Comparison of ENCODE assay signal across 8 cellular contexts in the genomic region with DNA sequence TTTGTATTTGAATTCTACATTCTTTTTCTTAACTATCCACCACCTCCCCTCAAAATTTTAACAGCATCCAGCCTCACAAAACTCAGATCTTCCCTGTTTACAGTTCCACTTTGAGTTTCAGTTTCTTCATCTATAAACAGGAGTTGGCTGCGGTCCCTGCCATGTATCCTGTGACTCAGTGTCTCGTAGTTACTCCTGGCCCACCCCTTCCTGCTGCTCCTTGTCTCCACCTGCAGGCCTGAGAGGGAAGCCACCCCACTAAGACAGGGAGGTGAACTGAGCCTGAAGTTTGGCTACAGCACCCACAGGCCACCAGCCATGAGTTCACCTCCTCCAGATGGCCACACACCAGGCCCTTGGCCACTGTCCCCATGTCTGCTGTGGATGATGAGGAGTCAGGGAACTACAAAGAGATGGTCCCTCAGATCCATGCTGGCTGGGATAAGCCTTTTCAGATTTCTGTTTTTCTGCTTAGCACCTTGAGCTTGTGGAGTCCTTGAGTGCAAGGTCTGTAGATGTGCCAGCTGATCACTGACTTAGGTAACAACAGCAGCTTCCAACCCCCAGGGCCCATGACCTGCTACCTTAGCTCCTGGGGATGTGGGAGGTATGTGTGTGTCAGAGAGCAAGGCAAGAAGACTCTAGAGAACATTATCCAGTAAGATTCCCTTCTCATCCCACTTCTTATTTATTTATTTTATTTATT. TPM values are rescaled to one million over a fixed set of nuclear protein-coding genes. Genes with fewer than 3 reads are reported as not detected.
DNase-seq lines count a peak whose midpoint lies in the region; ATAC-seq and TF ChIP-seq lines count a peak whose summit lies in the region.

No MANE protein-coding gene starts in this region.

- intact Hi-C loops in testis (cut with DNase I; ENCODE audit: low total_unique reads) = no loop called here

- H3K9ac ChIP-seq in NT2/D1 (ENCODE audit: insufficient read length, low read depth) = no peak overlapping the region

- peak; percentile 32 for ATAC-seq in GM19463 (IDR thresholded peaks at IDR 0.05; ENCODE audit: unreplicated experiment)

- H3K36me3 ChIP-seq in NT2/D1 (ENCODE audit: insufficient read depth, insufficient read length, low read length) = no peaks in the 10 kb centered on the region
- H3K36me3 ChIP-seq in kidney epithelial cell (ENCODE audit: control insufficient read depth, insufficient read depth, low read length) = no peaks in the 10 kb centered on the region
- no peaks in the 10 kb centered on the region for H3K36me3 ChIP-seq in testis (ENCODE audit: low read depth, missing control alignments)

- 66 to 82% methylated on average over 2 of the region's 2 CpGs for WGBS in testis, 2 donors

- no peak for TF ChIP-seq POLR2A in testis (IDR thresholded peaks at IDR 0.05)

- H3K9me3 ChIP-seq in NT2/D1 (ENCODE audit: insufficient read depth, low read length) = peaks cover 3% of the 10 kb centered on the region; the same call in 1 of the 2 replicates
- no peaks in the 10 kb centered on the region for H3K9me3 ChIP-seq in testis

- H3K27ac ChIP-seq in testis = no peak overlapping the region

- DNase-seq in AG09319 (ENCODE audit: extremely low read depth, low read depth) = no peak
- DNase-seq in NT2/D1 (ENCODE audit: low read depth, low spot score) = peak; percentile 5
- DNase-seq in activated effector memory CD4-positive, alpha-beta T cell treated with anti-CD3 and anti-CD28 coated beads, Interleukin-2, amount 50 U/mL, for 16 hours = peak; percentile 77
- DNase-seq in kidney epithelial cell (ENCODE audit: low read depth) = no peak
- DNase-seq in testis = peak; percentile 28
- no peak for DNase-seq in DMS79 treated with DMSO at 0.1 percent for 48 hours (lab: John Stamatoyannopoulos, UW)
- no peak for DNase-seq in hepatic stellate cell (ENCODE audit: low spot score)

- H3K4me1 ChIP-seq in NT2/D1 (ENCODE audit: insufficient read depth, insufficient read length) (no peaks in the 10 kb centered on the region), testis (no peaks in the 10 kb centered on the region)

- H3K27me3 ChIP-seq in NT2/D1 (ENCODE audit: insufficient read depth, insufficient read length) (no peaks in the 10 kb centered on the region), kidney epithelial cell (ENCODE audit: control insufficient read depth, insufficient read depth, low read length) (no peaks in the 10 kb centered on the region), testis (no peaks in the 10 kb centered on the region)

- H3K4me3 ChIP-seq in NT2/D1 (ENCODE audit: insufficient read length, low read depth) (no peak overlapping the region), kidney epithelial cell (ENCODE audit: low read depth, low read length) (no peak overlapping the region), testis (no peak overlapping the region)

- TF ChIP-seq CTCF in AG09319 (IDR thresholded peaks at IDR 0.05; ENCODE audit: low read depth, low read length) (peak; percentile 13), kidney epithelial cell (IDR thresholded peaks at IDR 0.05; ENCODE audit: insufficient read depth, low read length, poor library complexity, severe bottlenecking) (peak; percentile 49), testis (IDR thresholded peaks at IDR 0.05) (no peak)

RNA-seq across cellular contexts. Expression of a gene that starts 37.5 kb away (rescaled TPM):
- total RNA-seq in kidney epithelial cell (not detected in 2 replicates), testis (1 to 10 TPM; 3.2 to 4.5 TPM)
- 3.4 TPM for polyA plus RNA-seq in testis (ENCODE audit: insufficient read depth, low read depth, low replicate concordance)

Comparison
In these comparisons a context has a peak if more than half of its experiments do, and no peak if none do; other contexts are left out.
1. DNase-seq: peak in NT2/D1 (single experiment), activated effector memory CD4-positive, alpha-beta T cell treated with anti-CD3 and anti-CD28 coated beads, Interleukin-2, amount 50 U/mL, for 16 hours (single experiment) and testis (single experiment); none in AG09319 (single experiment), kidney epithelial cell (single experiment), DMS79 treated with DMSO at 0.1 percent for 48 hours (single experiment) and hepatic stellate cell (single experiment).
2. CTCF ChIP-seq: peak in AG09319 (single experiment) and kidney epithelial cell (single experiment); none in testis (0 of 3).